Comparison of ENCODE assay signal across 8 cellular contexts in genomic region chr11:31106963-31107576, GRCh38.
DNase-seq lines count a peak whose midpoint lies in the region; ATAC-seq, FAIRE-seq and TF ChIP-seq lines count a peak whose summit lies in the region.

No MANE protein-coding gene starts in this region.

- H3K9me3 Mint-ChIP-seq in activated T-cell treated with anti-CD3 and anti-CD28 coated beads, Interleukin-2, amount 50 U/mL, for 4 hours = no peaks in the 10 kb centered on the region

- intact Hi-C loops in posterior cingulate gyrus (cut with DNase I) = loop anchor here (5.0 kb wide), 2 partner anchors 765 to 1065 kb away; no protein-coding TSS in a partner anchor

- DNase-seq in D721Med (ENCODE audit: insufficient read length, low spot score) (no peak), HPDE6-E6E7 (ENCODE audit: extremely low spot score) (peak; percentile 12), NOMO-1 treated with DMSO at 0.1 percent for 48 hours (lab: John Stamatoyannopoulos, UW; ENCODE audit: unreplicated experiment) (peak; percentile 62), glomerular endothelial cell (ENCODE audit: extremely low read depth, low read depth, low spot score) (peak; percentile 18), posterior cingulate gyrus (peak in 8 of 10 donors; percentile 24 to 93 (median 58)), KG1 (lab: John Stamatoyannopoulos, UW) (no peak)
- DNase-seq in activated T-cell treated with anti-CD3 and anti-CD28 coated beads, Interleukin-2, amount 50 U/mL, for 4 hours = peak; percentile 4

- peak; percentile 93 for TF ChIP-seq CTCF in D721Med (IDR thresholded peaks at IDR 0.05; ENCODE audit: insufficient read depth, missing control alignments)

- H3K27me3 Mint-ChIP-seq in activated T-cell treated with anti-CD3 and anti-CD28 coated beads, Interleukin-2, amount 50 U/mL, for 4 hours (ENCODE audit: low read depth) = no peaks in the 10 kb centered on the region

- peak; percentile 84 for ATAC-seq in GM19452 (IDR thresholded peaks at IDR 0.05; ENCODE audit: unreplicated experiment)
- ATAC-seq in activated T-cell treated with anti-CD3 and anti-CD28 coated beads, Interleukin-2, amount 50 U/mL, for 4 hours = no peak

- no peaks in the 10 kb centered on the region for H3K36me3 Mint-ChIP-seq in activated T-cell treated with anti-CD3 and anti-CD28 coated beads, Interleukin-2, amount 50 U/mL, for 4 hours (ENCODE audit: insufficient read depth)

- no peak overlapping the region for H3K4me3 Mint-ChIP-seq in activated T-cell treated with anti-CD3 and anti-CD28 coated beads, Interleukin-2, amount 50 U/mL, for 4 hours

- peak; percentile 75 for FAIRE-seq in D721Med (lab: Jason Lieb, UNC)

- no peaks in the 10 kb centered on the region for H3K4me1 Mint-ChIP-seq in activated T-cell treated with anti-CD3 and anti-CD28 coated beads, Interleukin-2, amount 50 U/mL, for 4 hours (ENCODE audit: low read depth)

Comparison
In these comparisons a context has a peak if more than half of its experiments do, and no peak if none do; other contexts are left out.
1. DNase-seq: peak in HPDE6-E6E7 (single experiment), NOMO-1 treated with DMSO at 0.1 percent for 48 hours (single experiment), activated T-cell treated with anti-CD3 and anti-CD28 coated beads, Interleukin-2, amount 50 U/mL, for 4 hours (single experiment), glomerular endothelial cell (single experiment) and posterior cingulate gyrus (8 of 10); none in D721Med (single experiment) and KG1 (single experiment).